In genomic region chr17:42194133-42194899, GRCh38 we compare ENCODE assay signal across 8 cellular contexts.
DNase-seq lines count a peak whose midpoint lies in the region; ATAC-seq, FAIRE-seq and TF ChIP-seq lines count a peak whose summit lies in the region.

TSS of gene GHDC (minus strand) at chr17:42194494. CDS start at chr17:42193581, 913 bp downstream.

- ATAC-seq in HG02973 (IDR thresholded peaks at IDR 0.05; ENCODE audit: unreplicated experiment), result peak; percentile 68

- no peaks in the 10 kb centered on the region; the same call in none of the 2 replicates for H3K36me3 ChIP-seq in WERI-Rb-1

- no peaks in the 10 kb centered on the region for H3K9me3 ChIP-seq in WERI-Rb-1 (ENCODE audit: severe bottlenecking)

- H3K27ac ChIP-seq in WERI-Rb-1, result peak within 1 kb of the TSS; percentile 37

- no peaks in the 10 kb centered on the region for H3K27me3 ChIP-seq in WERI-Rb-1 (ENCODE audit: insufficient read depth, low read depth, severe bottlenecking)

- DNase-seq in GM18507 (ENCODE audit: extremely low spot score, insufficient read length, low read depth), result peak; percentile 75
- peak; percentile 29 for DNase-seq in NCI-H2196 treated with DMSO at 0.1 percent for 48 hours (lab: John Stamatoyannopoulos, UW; ENCODE audit: unreplicated experiment)
- peak; percentile 94 for DNase-seq in WERI-Rb-1
- DNase-seq in cardiac fibroblast (ENCODE audit: low read depth in 2 of 2), result peak; percentile 77 to 79
- DNase-seq in stimulated activated CD4-positive, alpha-beta T cell treated with anti-CD3 and anti-CD28 coated beads, Interleukin-12 subunit alpha, Interleukin-12 subunit beta, amount 100 ng/mL, for 24 hours (ENCODE audit: low read depth in 2 of 2), result peak; percentile 66 to 72
- no peak for DNase-seq in 8988T

- TF ChIP-seq CTCF in WERI-Rb-1 (IDR thresholded peaks at IDR 0.05; ENCODE audit: low read depth, low read length) (no peak), cardiac fibroblast (IDR thresholded peaks at IDR 0.05; ENCODE audit: low read depth, low read length) (no peak)

- peak within 1 kb of the TSS; percentile 88 for H3K4me3 ChIP-seq in WERI-Rb-1 (ENCODE audit: low read depth, low read length)
- H3K4me3 ChIP-seq in cardiac fibroblast (replicated peaks in 1 of 2; ENCODE audit: low read depth in 2 of 2, low read length in 2 of 2), result peak within 1 kb of the TSS; percentile 54 to 75

- FAIRE-seq in GM18507 (lab: Jason Lieb, UNC), result peak; percentile 96
- peak; percentile 73 for FAIRE-seq in islet of Langerhans (lab: Jason Lieb, UNC)
